In genomic region chr7:101402835-101403234, GRCh38 we compare ENCODE assay signal across 2 cellular contexts.
TF ChIP-seq lines count a peak whose summit lies in the region.

No MANE protein-coding gene starts in this region.

TF ChIP-seq in GM23338, 12 proteins besides CTCF, POLR2A, EP300 and RAD21:
- no peak for TF ChIP-seq CREB1 (CRISPR knock-in tag; IDR thresholded peaks at IDR 0.05; ENCODE audit: low read depth)
- no peak for TF ChIP-seq JUNB (IDR thresholded peaks at IDR 0.05; ENCODE audit: unreplicated experiment)
- TF ChIP-seq EZH2 (IDR thresholded peaks at IDR 0.05; ENCODE audit: low read depth, unreplicated experiment) = no peak
- TF ChIP-seq STAT1 (IDR thresholded peaks at IDR 0.05; ENCODE audit: unreplicated experiment) = no peak
- no peak for TF ChIP-seq EZH2phosphoT487 (IDR thresholded peaks at IDR 0.05; ENCODE audit: unreplicated experiment)
- no peak for TF ChIP-seq REST (IDR thresholded peaks at IDR 0.05; ENCODE audit: unreplicated experiment)
- no peak for TF ChIP-seq POLR2AphosphoS5 (IDR thresholded peaks at IDR 0.05; ENCODE audit: low read depth)
- TF ChIP-seq NANOG (IDR thresholded peaks at IDR 0.05; ENCODE audit: borderline replicate concordance) = no peak

TF ChIP-seq in H1, 55 proteins besides CTCF, POLR2A, EP300 and RAD21:
- TF ChIP-seq YY1 (IDR thresholded peaks at IDR 0.05; ENCODE audit: low read depth, low read length) (no peak), HDAC2 (IDR thresholded peaks at IDR 0.05; ENCODE audit: borderline replicate concordance in 1 of 2, low read depth in 2 of 2, low read length in 2 of 2) (no peak), EGR1 (IDR thresholded peaks at IDR 0.05; ENCODE audit: borderline replicate concordance, low read depth, low read length) (no peak), TEAD4 (IDR thresholded peaks at IDR 0.05; ENCODE audit: low read depth, low read length) (no peak), E2F6 (IDR thresholded peaks at IDR 0.05) (no peak), EZH2 (IDR thresholded peaks at IDR 0.05; ENCODE audit: low read depth, low read length, severe bottlenecking) (no peak), CHD1 (IDR thresholded peaks at IDR 0.05; ENCODE audit: low read depth, low read length) (no peak)
